In the genomic region with DNA sequence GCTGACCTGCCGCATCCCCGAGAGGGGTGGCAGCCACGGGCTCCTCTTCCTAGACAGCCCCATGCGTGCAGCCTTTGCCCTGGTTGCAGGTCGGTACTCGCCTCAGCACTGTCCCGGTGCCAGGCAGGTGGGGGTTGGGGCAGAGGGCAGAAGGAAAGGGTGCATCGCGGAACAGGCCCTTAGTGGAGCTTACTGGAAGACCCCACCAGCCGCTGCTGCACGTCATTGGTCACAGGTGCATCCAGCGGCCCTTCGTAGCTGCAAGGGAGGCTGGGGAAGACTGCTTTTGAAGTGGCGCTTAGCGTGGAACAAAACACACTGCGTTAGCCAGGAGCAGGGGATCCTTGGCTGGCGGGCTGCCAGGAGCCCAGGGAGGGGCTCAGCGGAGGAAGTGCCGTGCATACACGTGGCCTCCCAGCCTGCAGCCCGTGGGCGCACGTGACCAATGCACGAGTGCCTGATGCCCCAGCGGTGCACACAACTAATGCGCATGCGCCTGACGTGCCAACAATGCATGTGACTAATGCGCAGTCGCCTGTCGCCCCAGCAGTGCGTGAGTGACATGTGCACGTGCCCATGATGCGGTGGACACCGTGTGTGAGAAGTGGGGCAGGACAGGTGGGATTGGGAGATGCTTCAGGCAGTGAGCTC, we compare ENCODE assay signal across 20 cellular contexts. TPM values are rescaled to one million over a fixed set of nuclear protein-coding genes. Genes with fewer than 3 reads are reported as not detected.
A peak's percentile ranks its signal among the peaks of the same experiment; 100 is the strongest.
DNase-seq lines count a peak whose midpoint lies in the region; ATAC-seq, FAIRE-seq and TF ChIP-seq lines count a peak whose summit lies in the region.
"Had no signal": no experiment of that assay in that cellular context is flagged by ENCODE, and none has a peak within 500 bp of the region (broad histone marks: within the 10 kb centered on the region; RNA-seq: fewer than 3 reads in every experiment).

No MANE protein-coding gene starts in this region.

- no peaks in the 10 kb centered on the region for H3K9me3 Mint-ChIP-seq in activated T-helper 17 cell treated with anti-CD3 and anti-CD28 coated beads, Interleukin-2, amount 50 U/mL, for 72 hours
- H3K9me3 Mint-ChIP-seq: activated CD4-positive, alpha-beta T cell treated with anti-CD3 and anti-CD28 coated beads, Interleukin-2, amount 10 ng/mL, durations not matched to agents 24 days and 14 days; immature natural killer cell had no signal

- H3K4me3 Mint-ChIP-seq in activated T-helper 17 cell treated with anti-CD3 and anti-CD28 coated beads, Interleukin-2, amount 50 U/mL, for 72 hours, result no peak overlapping the region
- H3K4me3 Mint-ChIP-seq: activated CD4-positive, alpha-beta T cell treated with anti-CD3 and anti-CD28 coated beads, Interleukin-2, amount 10 ng/mL, durations not matched to agents 24 days and 14 days; immature natural killer cell had no signal

- peak; percentile 57 for DNase-seq in activated effector memory CD4-positive, alpha-beta T cell treated with anti-CD3 and anti-CD28 coated beads, Interleukin-2, amount 50 U/mL, for 16 hours
- DNase-seq in activated effector memory CD4-positive, alpha-beta T cell treated with Interleukin-2 at 50 U/mL for 16 hours, result no peak
- DNase-seq in GM12891 (ENCODE audit: insufficient read length, low spot score), result no peak
- DNase-seq in bronchial epithelial cell (ENCODE audit: low read depth), result no peak
- peak; percentile 78 for DNase-seq in posterior vena cava (ENCODE audit: low spot score)
- DNase-seq in NCI-H2081 treated with DMSO at 0.1 percent for 48 hours (lab: John Stamatoyannopoulos, UW), result no peak
- DNase-seq in sciatic nerve (ENCODE audit: low spot score), result no peak
- DNase-seq: activated CD4-positive, alpha-beta T cell treated with anti-CD3 and anti-CD28 coated beads, Interleukin-2, amount 10 ng/mL, durations not matched to agents 24 days and 14 days; caudate nucleus; effector CD4-positive, alpha-beta T cell; GDM1; immature natural killer cell; mesendoderm; MM.1S; NCI-H187 treated with DMSO at 0.1 percent for 48 hours; NCI-H526; OCI-M1; stimulated activated CD4-positive, alpha-beta T cell treated with anti-CD3 and anti-CD28 coated beads, Interleukin-2, amount 100 ng/mL, for 24 hours had no signal

- no peaks in the 10 kb centered on the region for H3K27me3 Mint-ChIP-seq in activated T-helper 17 cell treated with anti-CD3 and anti-CD28 coated beads, Interleukin-2, amount 50 U/mL, for 72 hours
- H3K27me3 Mint-ChIP-seq: activated CD4-positive, alpha-beta T cell treated with anti-CD3 and anti-CD28 coated beads, Interleukin-2, amount 10 ng/mL, durations not matched to agents 24 days and 14 days had no signal

- H3K4me1 Mint-ChIP-seq in activated T-helper 17 cell treated with anti-CD3 and anti-CD28 coated beads, Interleukin-2, amount 50 U/mL, for 72 hours, result peaks cover 11% of the 10 kb centered on the region

- H3K27me3 ChIP-seq in bronchial epithelial cell (ENCODE audit: control insufficient read depth, insufficient read depth, low read length), result no peaks in the 10 kb centered on the region
- H3K27me3 ChIP-seq: adrenal gland had no signal

- H3K36me3 Mint-ChIP-seq in activated T-helper 17 cell treated with anti-CD3 and anti-CD28 coated beads, Interleukin-2, amount 50 U/mL, for 72 hours (ENCODE audit: low read depth), result peaks cover 50% of the 10 kb centered on the region

- no peak overlapping the region for H3K4me3 ChIP-seq in bronchial epithelial cell (ENCODE audit: low read depth, low read length)
- H3K4me3 ChIP-seq: adrenal gland had no signal

- ATAC-seq in activated T-helper 17 cell treated with anti-CD3 and anti-CD28 coated beads, Interleukin-2, amount 50 U/mL, for 72 hours (replicated peaks), result no peak
- ATAC-seq in sciatic nerve, result no peak

- intact Hi-C loops in posterior vena cava (cut with DNase I), result no loop called here
- intact Hi-C loops in sciatic nerve (cut with DNase I), result no loop called here

- 0 out of 2 replicates have a peak, but pooled peaks have one; percentile 33 for TF ChIP-seq POLR2A in GM12891 (IDR thresholded peaks at IDR 0.05; ENCODE audit: low read depth, low read length)

- H3K36me3 ChIP-seq in bronchial epithelial cell (ENCODE audit: control insufficient read depth, insufficient read depth, low read length), result peaks cover 20% of the 10 kb centered on the region

- no peak overlapping the region for H3K27ac Mint-ChIP-seq in activated T-helper 17 cell treated with anti-CD3 and anti-CD28 coated beads, Interleukin-2, amount 50 U/mL, for 72 hours
- H3K27ac Mint-ChIP-seq: activated CD4-positive, alpha-beta T cell treated with anti-CD3 and anti-CD28 coated beads, Interleukin-2, amount 10 ng/mL, durations not matched to agents 24 days and 14 days had no signal

- no peak for TF ChIP-seq CTCF in bronchial epithelial cell (IDR thresholded peaks at IDR 0.05; ENCODE audit: insufficient read depth, low read length, severe bottlenecking)

- FAIRE-seq in GM12891 (lab: Jason Lieb, UNC), result no peak
- peak; percentile 40 for FAIRE-seq in bronchial epithelial cell (lab: Jason Lieb, UNC)

TF ChIP-seq in GM12891, 5 proteins besides CTCF, POLR2A, EP300 and RAD21:
- TF ChIP-seq PAX5 (IDR thresholded peaks at IDR 0.05; ENCODE audit: insufficient read depth, low read length, severe bottlenecking) (no peak), TAF1 (IDR thresholded peaks at IDR 0.05; ENCODE audit: low read depth, low read length) (no peak), SPI1 (IDR thresholded peaks at IDR 0.05; ENCODE audit: low read depth, low read length) (no peak), POU2F2 (IDR thresholded peaks at IDR 0.05; ENCODE audit: low read depth, low read length) (no peak), POLR2AphosphoS5 (IDR thresholded peaks at IDR 0.05; ENCODE audit: low read depth, low read length) (0 out of 2 replicates have a peak, but pooled peaks have one; percentile 47)

RNA-seq across cellular contexts. Expression of a gene that starts 5.0 kb away (rescaled TPM):
- polyA plus RNA-seq in GM12891 (2012; ENCODE audit: low read depth, missing spikeins), result 12.5 TPM
- total RNA-seq in bronchial epithelial cell, result 5.8 and 6.7 TPM in 2 replicates
- total RNA-seq in posterior vena cava, result 10 to 100 TPM; 32.6 to 35.2 TPM
- 10 to 100 TPM; 47.1 to 60.0 TPM for total RNA-seq in activated T-helper 17 cell treated with anti-CD3 and anti-CD28 coated beads, Interleukin-2, amount 50 U/mL, for 72 hours
- total RNA-seq in sciatic nerve, result 56.9 TPM

RNA-seq across cellular contexts. Expression of a gene that starts 15.7 kb away (rescaled TPM):
- polyA plus RNA-seq in GM12891 (2012; ENCODE audit: low read depth, missing spikeins), result 19.9 TPM
- 14.7 and 22.9 TPM in 2 replicates for total RNA-seq in bronchial epithelial cell
- 10 to 100 TPM; 12.5 to 16.1 TPM for total RNA-seq in posterior vena cava
- total RNA-seq in activated T-helper 17 cell treated with anti-CD3 and anti-CD28 coated beads, Interleukin-2, amount 50 U/mL, for 72 hours, result 10 to 100 TPM; 31.5 to 75.2 TPM
- total RNA-seq in sciatic nerve, result 16.3 TPM

RNA-seq across cellular contexts. Expression of a gene that starts 50.3 kb away (rescaled TPM):
- 5.8 TPM for polyA plus RNA-seq in GM12891 (2012; ENCODE audit: low read depth, missing spikeins)
- 3.2 and 11.3 TPM in 2 replicates for total RNA-seq in bronchial epithelial cell
- total RNA-seq in posterior vena cava, result 10 to 100 TPM; 23.0 to 23.8 TPM
- total RNA-seq in activated T-helper 17 cell treated with anti-CD3 and anti-CD28 coated beads, Interleukin-2, amount 50 U/mL, for 72 hours, result 10 to 100 TPM; 14.7 to 21.5 TPM
- 40.6 TPM for total RNA-seq in sciatic nerve

Comparison
In these comparisons a context has a peak if more than half of its experiments do, and no peak if none do; other contexts are left out.
1. DNase-seq: peak in activated effector memory CD4-positive, alpha-beta T cell treated with anti-CD3 and anti-CD28 coated beads, Interleukin-2, amount 50 U/mL, for 16 hours (single experiment) and posterior vena cava (single experiment); none in activated effector memory CD4-positive, alpha-beta T cell treated with Interleukin-2 at 50 U/mL for 16 hours (single experiment), GM12891 (single experiment), bronchial epithelial cell (single experiment), NCI-H2081 treated with DMSO at 0.1 percent for 48 hours (single experiment) and sciatic nerve (single experiment).